In genomic region chr13:102645701-102646100, GRCh38 we compare ENCODE assay signal across 26 cellular contexts. TPM values are rescaled to one million over a fixed set of nuclear protein-coding genes. Genes with fewer than 3 reads are reported as not detected.
DNase-seq lines count a peak whose midpoint lies in the region; ATAC-seq and TF ChIP-seq lines count a peak whose summit lies in the region.
"Had no signal": no experiment of that assay in that cellular context is flagged by ENCODE, and none has a peak within 500 bp of the region (broad histone marks: within the 10 kb centered on the region; RNA-seq: fewer than 3 reads in every experiment).

No MANE protein-coding gene starts in this region.

- H3K27ac ChIP-seq in neural progenitor cell: no peak overlapping the region
- H3K27ac ChIP-seq: BLaER1 treated with 17β-estradiol and CSF1 and Interleukin-3, amounts not matched to agents 10 nM and 100 nM; GM23248; SJSA1 had no signal

- H3K36me3 Mint-ChIP-seq in activated naive CD8-positive, alpha-beta T cell treated with anti-CD3 and anti-CD28 coated beads for 36 hours: peaks cover 7% of the 10 kb centered on the region
- H3K36me3 Mint-ChIP-seq in activated naive CD8-positive, alpha-beta T cell treated with anti-CD3 and anti-CD28 coated beads, Interleukin-2, amount 50 U/mL, for 24 hours (ENCODE audit: low read depth): peaks cover 65% of the 10 kb centered on the region
- H3K36me3 Mint-ChIP-seq in neural progenitor cell: peaks cover 14% of the 10 kb centered on the region

- no peaks in the 10 kb centered on the region for H3F3A ChIP-seq in neural progenitor cell (ENCODE audit: low read depth)

- H3K27ac Mint-ChIP-seq in activated naive CD8-positive, alpha-beta T cell treated with anti-CD3 and anti-CD28 coated beads for 36 hours: peak overlapping the region; percentile 14
- H3K27ac Mint-ChIP-seq in activated naive CD8-positive, alpha-beta T cell treated with anti-CD3 and anti-CD28 coated beads, Interleukin-2, amount 50 U/mL, for 24 hours: no peak overlapping the region
- no peak overlapping the region for H3K27ac Mint-ChIP-seq in neural progenitor cell
- H3K27ac Mint-ChIP-seq: CD4-positive, alpha-beta T cell; H9 had no signal

- no peak for DNase-seq in activated naive CD8-positive, alpha-beta T cell treated with anti-CD3 and anti-CD28 coated beads for 36 hours
- no peak for DNase-seq in activated naive CD8-positive, alpha-beta T cell treated with anti-CD3 and anti-CD28 coated beads, Interleukin-2, amount 50 U/mL, for 24 hours
- DNase-seq in cerebellar cortex (ENCODE audit: low spot score) (peak; percentile 53), neural progenitor cell (ENCODE audit: low spot score) (no peak), SKM-1 (lab: John Stamatoyannopoulos, UW; ENCODE audit: unreplicated experiment) (no peak)
- DNase-seq in central memory CD4-positive, alpha-beta T cell: no peak
- DNase-seq: AML-193; CD4-positive, alpha-beta T cell; DMS79; EL; GF-D8; GM23248; H9; Karpas-422; NCI-H1092; NCI-H1417 treated with DMSO at 0.1 percent for 48 hours; NCI-H187 treated with DMSO at 0.1 percent for 48 hours; NCI-H446 treated with DMSO at 0.1 percent for 48 hours; NCI-H526; Right ventricle myocardium superior; RPMI8226 had no signal

- H3K27me3 ChIP-seq in neural progenitor cell: no peaks in the 10 kb centered on the region
- H3K27me3 ChIP-seq: BLaER1 treated with 17β-estradiol and CSF1 and Interleukin-3, amounts not matched to agents 10 nM and 100 nM; SJSA1 had no signal

- H3K9me3 Mint-ChIP-seq in activated naive CD8-positive, alpha-beta T cell treated with anti-CD3 and anti-CD28 coated beads for 36 hours: no peaks in the 10 kb centered on the region
- no peaks in the 10 kb centered on the region for H3K9me3 Mint-ChIP-seq in activated naive CD8-positive, alpha-beta T cell treated with anti-CD3 and anti-CD28 coated beads, Interleukin-2, amount 50 U/mL, for 24 hours
- no peaks in the 10 kb centered on the region for H3K9me3 Mint-ChIP-seq in neural progenitor cell
- H3K9me3 Mint-ChIP-seq: CD4-positive, alpha-beta T cell; H9 had no signal

- no peaks in the 10 kb centered on the region for H3K9me3 ChIP-seq in neural progenitor cell (ENCODE audit: low read depth)
- H3K9me3 ChIP-seq: BLaER1 treated with 17β-estradiol and CSF1 and Interleukin-3, amounts not matched to agents 10 nM and 100 nM; SJSA1 had no signal

- ATAC-seq in activated naive CD8-positive, alpha-beta T cell treated with anti-CD3 and anti-CD28 coated beads, Interleukin-2, amount 50 U/mL, for 24 hours: no peak
- ATAC-seq in GM19324 (IDR thresholded peaks at IDR 0.05; ENCODE audit: low FRiP score, unreplicated experiment): no peak
- ATAC-seq: HepG2 had no signal

- H3K79me2 ChIP-seq in neural progenitor cell (ENCODE audit: low read depth): no peaks in the 10 kb centered on the region

- H3K4me1 Mint-ChIP-seq in activated naive CD8-positive, alpha-beta T cell treated with anti-CD3 and anti-CD28 coated beads for 36 hours: peaks cover 15% of the 10 kb centered on the region
- peaks cover 15% of the 10 kb centered on the region for H3K4me1 Mint-ChIP-seq in activated naive CD8-positive, alpha-beta T cell treated with anti-CD3 and anti-CD28 coated beads, Interleukin-2, amount 50 U/mL, for 24 hours
- H3K4me1 Mint-ChIP-seq in neural progenitor cell: no peaks in the 10 kb centered on the region
- H3K4me1 Mint-ChIP-seq: H9 had no signal

- TF ChIP-seq CTCF in neural progenitor cell (IDR thresholded peaks at IDR 0.05): no peak

- H3K9ac ChIP-seq in neural progenitor cell: peak overlapping the region; percentile 27
- H3K9ac ChIP-seq: BLaER1 treated with 17β-estradiol and CSF1 and Interleukin-3, amounts not matched to agents 10 nM and 100 nM; GM23248 had no signal

- H3K4me1 ChIP-seq in neural progenitor cell: no peaks in the 10 kb centered on the region

- H3K4me3 ChIP-seq in neural progenitor cell: no peak overlapping the region
- H3K4me3 ChIP-seq: BLaER1 treated with 17β-estradiol and CSF1 and Interleukin-3, amounts not matched to agents 10 nM and 100 nM; GM23248; SJSA1 had no signal

- no peak overlapping the region for H2AFZ ChIP-seq in neural progenitor cell (replicated peaks)
- H2AFZ ChIP-seq: GM23248 had no signal

- H3K27me3 Mint-ChIP-seq in activated naive CD8-positive, alpha-beta T cell treated with anti-CD3 and anti-CD28 coated beads for 36 hours: no peaks in the 10 kb centered on the region
- H3K27me3 Mint-ChIP-seq in activated naive CD8-positive, alpha-beta T cell treated with anti-CD3 and anti-CD28 coated beads, Interleukin-2, amount 50 U/mL, for 24 hours: no peaks in the 10 kb centered on the region
- peaks cover 2% of the 10 kb centered on the region for H3K27me3 Mint-ChIP-seq in neural progenitor cell (ENCODE audit: insufficient read depth, low read depth)
- H3K27me3 Mint-ChIP-seq: CD4-positive, alpha-beta T cell had no signal

- peaks cover 25% of the 10 kb centered on the region for H3K36me3 ChIP-seq in neural progenitor cell

- H3K4me3 Mint-ChIP-seq in activated naive CD8-positive, alpha-beta T cell treated with anti-CD3 and anti-CD28 coated beads for 36 hours: no peak overlapping the region
- no peak overlapping the region for H3K4me3 Mint-ChIP-seq in activated naive CD8-positive, alpha-beta T cell treated with anti-CD3 and anti-CD28 coated beads, Interleukin-2, amount 50 U/mL, for 24 hours
- no peak overlapping the region for H3K4me3 Mint-ChIP-seq in neural progenitor cell
- H3K4me3 Mint-ChIP-seq: CD4-positive, alpha-beta T cell; H9 had no signal

- no peak overlapping the region for H3K4me2 ChIP-seq in neural progenitor cell
- H3K4me2 ChIP-seq: BLaER1 treated with 17β-estradiol and CSF1 and Interleukin-3, amounts not matched to agents 10 nM and 100 nM had no signal

- no peaks in the 10 kb centered on the region for H4K20me1 ChIP-seq in neural progenitor cell (ENCODE audit: low read depth)

RNA-seq across cellular contexts. Expression of gene TPP2, which starts 48.9 kb away (rescaled TPM):
- total RNA-seq in activated naive CD8-positive, alpha-beta T cell treated with anti-CD3 and anti-CD28 coated beads for 36 hours: 10 to 100 TPM; 78.4 to 84.0 TPM
- 71.8 and 137 TPM in 2 replicates for total RNA-seq in neural progenitor cell (ENCODE audit: low replicate concordance)

RNA-seq across cellular contexts. Expression of gene METTL21C, which starts 49.1 kb away (rescaled TPM):
- total RNA-seq in activated naive CD8-positive, alpha-beta T cell treated with anti-CD3 and anti-CD28 coated beads for 36 hours: not detected
- not detected in 2 replicates for total RNA-seq in neural progenitor cell (ENCODE audit: low replicate concordance)
- total RNA-seq: CD4-positive, alpha-beta T cell; GM23248; H9; HepG2; HT1080; Right ventricle myocardium superior; SJSA1 had no signal
